ENCODE assay signal across 8 cellular contexts in the genomic region with DNA sequence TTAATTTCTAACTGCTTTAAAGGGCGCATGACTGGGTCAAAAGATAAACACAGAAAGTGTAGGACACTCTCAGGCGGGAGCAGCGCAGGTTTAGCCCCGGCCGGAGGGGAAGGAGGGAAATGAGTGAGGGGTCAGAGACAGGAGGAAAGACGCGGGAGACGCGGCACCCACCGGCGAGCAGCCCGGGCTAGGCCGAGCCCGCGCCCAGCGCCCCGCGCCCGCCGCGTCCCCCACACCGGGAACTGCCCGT. TPM values are rescaled to one million over a fixed set of nuclear protein-coding genes. Genes with fewer than 3 reads are reported as not detected.
DNase-seq lines count a peak whose midpoint lies in the region; ATAC-seq and TF ChIP-seq lines count a peak whose summit lies in the region.

No MANE protein-coding gene starts in this region.

- H3F3A ChIP-seq in SU-DHL-6 (ENCODE audit: insufficient read depth) = peaks cover 19% of the 10 kb centered on the region

- H3K4me2 ChIP-seq in SU-DHL-6 (ENCODE audit: low read depth, low read length, poor library complexity, severe bottlenecking) = peak overlapping the region; percentile 81

- 0 to 1% (median 1%) methylated on average over 13 to 23 of the region's 23 CpGs for WGBS in spleen, 5 donors

- TF ChIP-seq POLR2A in spleen (IDR thresholded peaks at IDR 0.05) = no peak

- peak overlapping the region; percentile 92 for H2AFZ ChIP-seq in SU-DHL-6 (ENCODE audit: low read depth, low read length, severe bottlenecking)

- TF ChIP-seq CTCF in SU-DHL-6 (IDR thresholded peaks at IDR 0.05; ENCODE audit: insufficient read depth, low read length, poor library complexity, severe bottlenecking) = no peak
- TF ChIP-seq CTCF in right atrium auricular region (IDR thresholded peaks at IDR 0.05) = no peak
- TF ChIP-seq CTCF in spleen (IDR thresholded peaks at IDR 0.05 in 8 of 11, conservative IDR thresholded peaks at IDR 0.05 in 3 of 11) = no peak

- intact Hi-C loops in spleen (cut with DNase I; ENCODE audit: low total_unique reads) = loop anchor here (10.0 kb wide), 1 partner anchor 91 kb away; a partner anchor contains a TSS

- no peaks in the 10 kb centered on the region for H3K27me3 ChIP-seq in SU-DHL-6 (ENCODE audit: low read length)
- H3K27me3 ChIP-seq in right atrium auricular region = no peaks in the 10 kb centered on the region
- H3K27me3 ChIP-seq in spleen (replicated peaks in 1 of 7) = no peaks in the 10 kb centered on the region

- H3K79me2 ChIP-seq in SU-DHL-6 (ENCODE audit: insufficient read depth, low read length) = peaks cover 48% of the 10 kb centered on the region

- H3K36me3 ChIP-seq in SU-DHL-6 (ENCODE audit: low read length) (no peaks in the 10 kb centered on the region), right atrium auricular region (no peaks in the 10 kb centered on the region), spleen (no peaks in the 10 kb centered on the region)

- H3K9me3 ChIP-seq in SU-DHL-6 (ENCODE audit: insufficient read depth, low read length) = no peaks in the 10 kb centered on the region
- no peaks in the 10 kb centered on the region for H3K9me3 ChIP-seq in right atrium auricular region
- H3K9me3 ChIP-seq in spleen = no peaks in the 10 kb centered on the region

- H3K27ac ChIP-seq in SU-DHL-6 (ENCODE audit: low read depth, low read length) (peak overlapping the region; percentile 41; the same call in 1 of the 2 replicates), right atrium auricular region (peak overlapping the region; percentile 87 to 88), spleen (peak overlapping the region; percentile 66 to 95 (median 91))

- H3K4me3 ChIP-seq in SU-DHL-6 (ENCODE audit: insufficient read depth, low read length, poor library complexity, severe bottlenecking) (peak overlapping the region; percentile 87), right atrium auricular region (peak overlapping the region; percentile 72 to 90), spleen (peak overlapping the region; percentile 69 to 90 (median 76))

- H3K9me2 ChIP-seq in SU-DHL-6 (replicated peaks; ENCODE audit: insufficient read depth, low read length) = no peaks in the 10 kb centered on the region

- ATAC-seq in GM21423 (IDR thresholded peaks at IDR 0.05; ENCODE audit: unreplicated experiment) = peak; percentile 16
- no peak for ATAC-seq in HG03457 (IDR thresholded peaks at IDR 0.05; ENCODE audit: unreplicated experiment)

- H4K20me1 ChIP-seq in SU-DHL-6 (ENCODE audit: low read depth, low read length) = peaks cover 24% of the 10 kb centered on the region

- H3K4me1 ChIP-seq in right atrium auricular region = peaks cover 0 to 16% of the 10 kb centered on the region in 2 donors
- H3K4me1 ChIP-seq in spleen = peaks cover 13 to 55% (median 35%) of the 10 kb centered on the region in 6 donors

- peak overlapping the region; percentile 69 for H3K9ac ChIP-seq in SU-DHL-6 (ENCODE audit: low read length)

- DNase-seq in AG20443 (ENCODE audit: low spot score) (peak; percentile 12), right atrium auricular region (ENCODE audit: low spot score) (no peak), spleen (no peak), NCI-H446 (lab: John Stamatoyannopoulos, UW) (no peak), cerebellum (ENCODE audit: low spot score) (no peak)

RNA-seq across cellular contexts. Expression of a gene that starts 0.6 kb away (rescaled TPM):
- 1 to 10 TPM; 5.9 TPM for total RNA-seq in right atrium auricular region
- total RNA-seq in spleen = 10 to 100 TPM; 10.5 to 21.7 (median 13.7) TPM
- 1 to 10 TPM; 1.6 to 2.6 (median 1.7) TPM for polyA plus RNA-seq in spleen
- 15.1 TPM for total RNA-seq in cerebellum

Comparison
In these comparisons a context has a peak if more than half of its experiments do, and no peak if none do; other contexts are left out.
1. H3K27ac ChIP-seq: peak in every context shown above with its lines; median percentile 91 in spleen; 88 in right atrium auricular region; 41 in SU-DHL-6.